ENCODE assay signal across 8 cellular contexts in the genomic region with DNA sequence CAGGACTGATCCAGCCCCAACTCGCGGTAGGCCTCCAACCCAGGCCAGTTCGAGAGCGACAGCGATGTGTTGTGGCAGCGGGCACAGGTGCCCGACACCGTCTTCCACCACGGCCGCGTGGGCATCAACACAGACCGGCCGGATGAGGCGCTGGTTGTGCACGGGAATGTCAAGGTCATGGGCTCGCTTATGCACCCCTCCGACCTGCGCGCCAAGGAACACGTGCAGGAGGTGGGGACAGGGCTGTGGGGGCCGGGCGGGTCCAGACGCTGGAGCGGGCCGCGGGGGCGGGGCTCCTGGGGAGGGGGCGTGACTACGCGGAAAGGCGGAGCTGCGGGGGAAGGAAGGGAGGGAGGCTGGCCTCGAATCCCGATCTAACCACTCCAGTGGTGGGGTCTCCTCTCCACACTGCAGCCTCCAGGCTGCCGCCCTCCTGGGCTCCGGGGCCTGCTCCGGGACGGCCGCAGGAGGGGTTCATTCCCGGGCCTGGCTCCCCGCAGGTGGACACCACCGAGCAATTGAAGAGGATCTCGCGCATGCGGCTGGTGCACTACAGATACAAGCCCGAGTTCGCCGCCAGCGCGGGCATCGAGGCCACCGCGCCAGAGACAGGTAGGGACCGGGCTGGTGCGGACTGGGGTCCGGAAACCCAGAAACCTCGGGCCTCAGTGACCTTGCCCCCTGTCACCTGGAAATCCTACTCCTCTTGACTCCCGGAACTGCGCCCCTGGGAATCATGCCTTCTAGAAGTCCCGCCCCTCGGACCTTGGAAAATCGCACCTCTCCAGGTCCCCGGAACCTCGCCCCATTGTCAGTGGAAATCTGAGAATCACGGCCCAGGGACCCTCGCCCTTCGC. TPM values are rescaled to one million over a fixed set of nuclear protein-coding genes. Genes with fewer than 3 reads are reported as not detected.
DNase-seq lines count a peak whose midpoint lies in the region; ATAC-seq, FAIRE-seq and TF ChIP-seq lines count a peak whose summit lies in the region.

No MANE protein-coding gene starts in this region.

- DNase-seq in GM19239 (ENCODE audit: insufficient read length, low spot score) (peak; percentile 64), erythroblast (lab: John Stamatoyannopoulos, UW) (peak; percentile 55 to 60), NCI-H446 treated with DMSO at 0.1 percent for 48 hours (lab: John Stamatoyannopoulos, UW) (no peak), BE2C (no peak)
- DNase-seq in activated CD8-positive, alpha-beta memory T cell treated with anti-CD3 and anti-CD28 coated beads, Interleukin-2, amount 10 ng/mL, durations not matched to agents 7 days and 5 days: peak; percentile 68
- peak in 2 of 3 donors; percentile 39 to 61 for DNase-seq in stimulated activated CD4-positive, alpha-beta T cell treated with anti-CD3 and anti-CD28 coated beads, Interleukin-12 subunit alpha, Interleukin-12 subunit beta, amount 100 ng/mL, for 48 hours (ENCODE audit: low read depth in 2 of 3, low spot score in 1 of 3)

- no peak overlapping the region for H3K4me3 ChIP-seq in BE2C (ENCODE audit: low read depth, low read length)

- H3K4me3 Mint-ChIP-seq in activated CD8-positive, alpha-beta memory T cell treated with anti-CD3 and anti-CD28 coated beads, Interleukin-2, amount 10 ng/mL, durations not matched to agents 7 days and 5 days: no peak overlapping the region

- peak; percentile 68 for ATAC-seq in activated CD8-positive, alpha-beta memory T cell treated with anti-CD3 and anti-CD28 coated beads, Interleukin-2, amount 10 ng/mL, durations not matched to agents 7 days and 5 days
- no peak for ATAC-seq in GM21423 (IDR thresholded peaks at IDR 0.05; ENCODE audit: unreplicated experiment)
- ATAC-seq in HG02759 (IDR thresholded peaks at IDR 0.05; ENCODE audit: unreplicated experiment): no peak

- no peaks in the 10 kb centered on the region for H3K9me3 Mint-ChIP-seq in activated CD8-positive, alpha-beta memory T cell treated with anti-CD3 and anti-CD28 coated beads, Interleukin-2, amount 10 ng/mL, durations not matched to agents 7 days and 5 days (ENCODE audit: low read depth)

- H3K4me1 Mint-ChIP-seq in activated CD8-positive, alpha-beta memory T cell treated with anti-CD3 and anti-CD28 coated beads, Interleukin-2, amount 10 ng/mL, durations not matched to agents 7 days and 5 days: peaks cover 15% of the 10 kb centered on the region

- CTCF ChIA-PET in activated CD8-positive, alpha-beta memory T cell treated with anti-CD3 and anti-CD28 coated beads, Interleukin-2, amount 10 ng/mL, durations not matched to agents 7 days and 5 days (lab: Charles Lee): interaction anchor here (1.5 kb wide), 1 partner anchor 20 kb away, joined by 4 read pairs; no protein-coding TSS in a partner anchor

- no peaks in the 10 kb centered on the region for H3K36me3 Mint-ChIP-seq in activated CD8-positive, alpha-beta memory T cell treated with anti-CD3 and anti-CD28 coated beads, Interleukin-2, amount 10 ng/mL, durations not matched to agents 7 days and 5 days

- no peak for FAIRE-seq in GM19239 (lab: Jason Lieb, UNC)

- H3K27me3 ChIP-seq in BE2C: no peaks in the 10 kb centered on the region

- no peak for TF ChIP-seq CTCF in BE2C (IDR thresholded peaks at IDR 0.05; ENCODE audit: low read depth, low read length)

- peaks cover 15% of the 10 kb centered on the region for H3K4me1 ChIP-seq in BE2C

- H3K36me3 ChIP-seq in BE2C: no peaks in the 10 kb centered on the region

- no peaks in the 10 kb centered on the region for H3K9me3 ChIP-seq in BE2C

- no peak overlapping the region for H3K27ac Mint-ChIP-seq in activated CD8-positive, alpha-beta memory T cell treated with anti-CD3 and anti-CD28 coated beads, Interleukin-2, amount 10 ng/mL, durations not matched to agents 7 days and 5 days

- TF ChIP-seq POLR2A in erythroblast (IDR thresholded peaks at IDR 0.05; ENCODE audit: low read length): no peak

- peaks cover 8% of the 10 kb centered on the region for H3K27me3 Mint-ChIP-seq in activated CD8-positive, alpha-beta memory T cell treated with anti-CD3 and anti-CD28 coated beads, Interleukin-2, amount 10 ng/mL, durations not matched to agents 7 days and 5 days

RNA-seq across cellular contexts. Expression of gene TMEM258, which starts 14.9 kb away (rescaled TPM):
- total RNA-seq in activated CD8-positive, alpha-beta memory T cell treated with anti-CD3 and anti-CD28 coated beads, Interleukin-2, amount 10 ng/mL, durations not matched to agents 7 days and 5 days: 100 to 1,000 TPM; 138 to 157 TPM
- polyA plus RNA-seq in BE2C (2012; ENCODE audit: insufficient read depth, insufficient read length, low read depth): 262 TPM

RNA-seq across cellular contexts. Expression of gene FEN1, which starts 15.2 kb away (rescaled TPM):
- 100 to 1,000 TPM; 141 to 150 TPM for total RNA-seq in activated CD8-positive, alpha-beta memory T cell treated with anti-CD3 and anti-CD28 coated beads, Interleukin-2, amount 10 ng/mL, durations not matched to agents 7 days and 5 days
- polyA plus RNA-seq in BE2C (2012; ENCODE audit: insufficient read depth, insufficient read length, low read depth): 58.3 TPM

RNA-seq across cellular contexts. Expression of gene MYRF, which starts 25.0 kb away (rescaled TPM):
- 1 to 10 TPM; 2.1 to 2.2 TPM for total RNA-seq in activated CD8-positive, alpha-beta memory T cell treated with anti-CD3 and anti-CD28 coated beads, Interleukin-2, amount 10 ng/mL, durations not matched to agents 7 days and 5 days
- polyA plus RNA-seq in BE2C (2012; ENCODE audit: insufficient read depth, insufficient read length, low read depth): 6.3 TPM

RNA-seq across cellular contexts. Expression of gene FADS1, which starts 39.3 kb away (rescaled TPM):
- total RNA-seq in activated CD8-positive, alpha-beta memory T cell treated with anti-CD3 and anti-CD28 coated beads, Interleukin-2, amount 10 ng/mL, durations not matched to agents 7 days and 5 days: 10 to 100 TPM; 33.8 to 35.4 TPM
- polyA plus RNA-seq in BE2C (2012; ENCODE audit: insufficient read depth, insufficient read length, low read depth): 29.5 TPM

RNA-seq across cellular contexts. Expression of gene FADS2, which starts 50.6 kb away (rescaled TPM):
- 100 to 1,000 TPM; 174 to 184 TPM for total RNA-seq in activated CD8-positive, alpha-beta memory T cell treated with anti-CD3 and anti-CD28 coated beads, Interleukin-2, amount 10 ng/mL, durations not matched to agents 7 days and 5 days
- polyA plus RNA-seq in BE2C (2012; ENCODE audit: insufficient read depth, insufficient read length, low read depth): 54.5 TPM

Comparison
In these comparisons a context has a peak if more than half of its experiments do, and no peak if none do; other contexts are left out.
1. DNase-seq: peak in GM19239 (single experiment), activated CD8-positive, alpha-beta memory T cell treated with anti-CD3 and anti-CD28 coated beads, Interleukin-2, amount 10 ng/mL, durations not matched to agents 7 days and 5 days (single experiment), erythroblast (2 of 2) and stimulated activated CD4-positive, alpha-beta T cell treated with anti-CD3 and anti-CD28 coated beads, Interleukin-12 subunit alpha, Interleukin-12 subunit beta, amount 100 ng/mL, for 48 hours (2 of 3); none in NCI-H446 treated with DMSO at 0.1 percent for 48 hours (single experiment) and BE2C (single experiment).